In the genomic region with DNA sequence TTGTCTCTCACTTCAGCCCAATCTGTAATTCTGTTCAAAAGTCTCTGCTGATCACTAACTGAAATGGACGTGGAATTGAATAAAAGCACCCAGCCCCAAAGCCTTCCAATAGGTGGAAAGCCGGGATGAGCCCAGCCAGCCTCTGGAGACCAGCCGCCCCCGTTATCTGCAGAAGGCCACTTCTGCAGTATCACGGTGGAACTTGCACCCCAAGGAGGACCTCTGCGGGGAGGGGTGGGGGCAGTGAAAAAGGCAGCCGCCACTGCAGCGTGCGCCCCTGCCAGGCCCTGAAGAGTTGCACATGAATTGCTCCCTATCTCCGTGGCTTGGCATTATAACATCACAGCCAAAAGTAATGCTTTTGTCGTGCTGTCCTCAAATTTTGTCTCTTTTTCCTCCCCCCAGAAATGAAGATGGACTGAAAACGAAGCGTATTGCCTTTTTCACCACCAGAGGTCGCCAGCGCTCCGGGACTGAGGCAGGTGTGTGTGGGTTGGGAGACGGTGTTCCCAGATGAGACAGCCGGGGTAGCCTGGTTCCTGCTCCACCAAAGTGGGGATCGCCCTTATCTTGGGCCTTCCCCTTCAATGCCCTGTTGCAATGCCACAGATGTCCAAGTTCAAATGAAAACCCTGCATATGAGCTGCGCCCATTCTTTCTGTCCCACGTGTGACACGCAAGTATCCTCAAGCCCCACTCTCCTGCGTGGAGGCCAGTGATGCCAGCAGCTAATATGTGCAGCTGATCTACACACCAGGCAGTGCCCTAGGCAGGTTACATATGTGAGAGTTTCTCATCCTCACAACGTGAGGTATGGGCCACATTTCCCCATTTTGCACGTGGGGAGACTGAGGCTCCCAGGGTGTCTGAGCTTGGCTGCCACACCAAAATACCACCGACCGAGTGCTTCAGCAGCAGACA, we compare ENCODE assay signal across 8 cellular contexts.
A peak's percentile ranks its signal among the peaks of the same experiment; 100 is the strongest.
DNase-seq lines count a peak whose midpoint lies in the region; ATAC-seq and TF ChIP-seq lines count a peak whose summit lies in the region.

No MANE protein-coding gene starts in this region.

- no CpG with 5 or more reads among the region's 27 CpGs for WGBS in mesendoderm (ENCODE audit: extremely low coverage, insufficient coverage, low lambda C conversion rate)

- H3K36me3 ChIP-seq in BE2C: no peaks in the 10 kb centered on the region
- H3K36me3 ChIP-seq in effector memory CD4-positive, alpha-beta T cell (ENCODE audit: control insufficient read depth, insufficient read depth, low read length): no peaks in the 10 kb centered on the region
- no peaks in the 10 kb centered on the region for H3K36me3 ChIP-seq in mesendoderm (ENCODE audit: control insufficient read depth, insufficient read depth, low read length)

- no peak overlapping the region for H3K4me2 ChIP-seq in mesendoderm (ENCODE audit: low read length)

- no peak overlapping the region for H2BK120ac ChIP-seq in mesendoderm (ENCODE audit: low read depth, low read length)

- peak; percentile 98 for TF ChIP-seq CTCF in BE2C (IDR thresholded peaks at IDR 0.05; ENCODE audit: low read depth, low read length)

- no peaks in the 10 kb centered on the region for H3K79me2 ChIP-seq in mesendoderm (ENCODE audit: control insufficient read depth, insufficient read depth, low read length)

- H3K4me1 ChIP-seq in BE2C: no peaks in the 10 kb centered on the region; the same call in 1 of the 2 replicates
- H3K4me1 ChIP-seq in effector memory CD4-positive, alpha-beta T cell (ENCODE audit: control insufficient read depth, insufficient read depth, low read length, poor library complexity, severe bottlenecking): no peaks in the 10 kb centered on the region
- no peaks in the 10 kb centered on the region for H3K4me1 ChIP-seq in mesendoderm (ENCODE audit: control insufficient read depth, low read depth, low read length)

- H3K27ac ChIP-seq in effector memory CD4-positive, alpha-beta T cell (ENCODE audit: insufficient read depth, low read length, poor library complexity, severe bottlenecking): no peak overlapping the region
- no peak overlapping the region for H3K27ac ChIP-seq in mesendoderm (ENCODE audit: low read depth, low read length)

- no peak overlapping the region for H2BK15ac ChIP-seq in mesendoderm (replicated peaks; ENCODE audit: low read depth)

- H2AK5ac ChIP-seq in mesendoderm (ENCODE audit: low read length): no peak overlapping the region

- no peak overlapping the region for H3K4ac ChIP-seq in mesendoderm (ENCODE audit: low read depth, low read length)

- H4K5ac ChIP-seq in mesendoderm (ENCODE audit: low read length): no peak overlapping the region

- ATAC-seq in GM21619 (IDR thresholded peaks at IDR 0.05; ENCODE audit: unreplicated experiment) (peak; percentile 60), HG03460 (IDR thresholded peaks at IDR 0.05; ENCODE audit: unreplicated experiment) (no peak)

- H3K79me1 ChIP-seq in mesendoderm (ENCODE audit: low read length): no peaks in the 10 kb centered on the region

- H3K27me3 ChIP-seq in BE2C (no peaks in the 10 kb centered on the region), mesendoderm (ENCODE audit: insufficient read depth, low read length, poor library complexity) (no peaks in the 10 kb centered on the region)
- H3K27me3 ChIP-seq in effector memory CD4-positive, alpha-beta T cell (replicated peaks; ENCODE audit: control insufficient read depth, insufficient read depth, low read length, poor library complexity, severe bottlenecking): no peaks in the 10 kb centered on the region

- H3K9me3 ChIP-seq in BE2C: no peaks in the 10 kb centered on the region
- no peaks in the 10 kb centered on the region for H3K9me3 ChIP-seq in effector memory CD4-positive, alpha-beta T cell (ENCODE audit: control insufficient read depth, low read length)

- no peak overlapping the region for H3K18ac ChIP-seq in mesendoderm (ENCODE audit: low read length)

- no peak overlapping the region for H3K4me3 ChIP-seq in BE2C (ENCODE audit: low read depth, low read length)
- no peak overlapping the region for H3K4me3 ChIP-seq in effector memory CD4-positive, alpha-beta T cell (ENCODE audit: insufficient read depth, low read depth, low read length, poor library complexity, severe bottlenecking)
- no peak overlapping the region for H3K4me3 ChIP-seq in mesendoderm (ENCODE audit: low read length)

- H3K56ac ChIP-seq in mesendoderm (ENCODE audit: low read length): no peak overlapping the region

- no peak overlapping the region for H2BK5ac ChIP-seq in mesendoderm (ENCODE audit: low read length)

- no peak overlapping the region for H3K9ac ChIP-seq in mesendoderm (ENCODE audit: low read length)

- DNase-seq in BE2C (peak; percentile 84), NCI-H2196 treated with DMSO at 0.1 percent for 48 hours (lab: John Stamatoyannopoulos, UW; ENCODE audit: unreplicated experiment) (peak; percentile 12), mesendoderm (peak; percentile 72)
- peak; percentile 29 to 44 for DNase-seq in activated CD8-positive, alpha-beta memory T cell treated with anti-CD3 and anti-CD28 coated beads for 1 hour (ENCODE audit: extremely low read depth in 1 of 2, low read depth in 1 of 2)
- peak; percentile 22 to 48 (median 34) for DNase-seq in effector memory CD4-positive, alpha-beta T cell
- DNase-seq in stimulated activated CD8-positive, alpha-beta memory T cell treated with anti-CD3 and anti-CD28 coated beads, Interleukin-2, amount 100 ng/mL, for 1 hour (ENCODE audit: low read depth in 2 of 2): peak; percentile 33 to 46

- H3K23ac ChIP-seq in mesendoderm (ENCODE audit: low read length): no peak overlapping the region

- no peak overlapping the region for H4K8ac ChIP-seq in mesendoderm (ENCODE audit: low read depth, low read length)

Comparison
In these comparisons a context has a peak if more than half of its experiments do, and no peak if none do; other contexts are left out.
1. DNase-seq: peak in every context shown above with its lines; median percentile 84 in BE2C; 72 in mesendoderm; 40 in stimulated activated CD8-positive, alpha-beta memory T cell treated with anti-CD3 and anti-CD28 coated beads, Interleukin-2, amount 100 ng/mL, for 1 hour; 36 in activated CD8-positive, alpha-beta memory T cell treated with anti-CD3 and anti-CD28 coated beads for 1 hour; 34 in effector memory CD4-positive, alpha-beta T cell; 12 in NCI-H2196 treated with DMSO at 0.1 percent for 48 hours.